ENCODE assay signal across 1 cellular context in genomic region chr11:65278351-65278750, GRCh38.
TF ChIP-seq lines count a peak whose summit lies in the region.

No MANE protein-coding gene starts in this region.

TF ChIP-seq in GM23338, 12 proteins besides CTCF, POLR2A, EP300 and RAD21 (continued from another document):
- no peak for TF ChIP-seq ZNF462 (CRISPR knock-in tag; IDR thresholded peaks at IDR 0.05)
- TF ChIP-seq NANOG (IDR thresholded peaks at IDR 0.05; ENCODE audit: borderline replicate concordance), result no peak
- TF ChIP-seq EZH2 (IDR thresholded peaks at IDR 0.05; ENCODE audit: low read depth, unreplicated experiment), result no peak
- TF ChIP-seq CREB1 (CRISPR knock-in tag; IDR thresholded peaks at IDR 0.05; ENCODE audit: low read depth), result no peak
- no peak for TF ChIP-seq STAT1 (IDR thresholded peaks at IDR 0.05; ENCODE audit: unreplicated experiment)
- TF ChIP-seq JUNB (IDR thresholded peaks at IDR 0.05; ENCODE audit: unreplicated experiment), result no peak
- TF ChIP-seq ETS1 (IDR thresholded peaks at IDR 0.05), result no peak
- no peak for TF ChIP-seq ZNF331 (CRISPR knock-in tag; IDR thresholded peaks at IDR 0.05; ENCODE audit: low read depth)
- TF ChIP-seq POLR2AphosphoS5 (IDR thresholded peaks at IDR 0.05; ENCODE audit: low read depth), result no peak
